Comparison of ENCODE assay signal across 22 cellular contexts in the genomic region with DNA sequence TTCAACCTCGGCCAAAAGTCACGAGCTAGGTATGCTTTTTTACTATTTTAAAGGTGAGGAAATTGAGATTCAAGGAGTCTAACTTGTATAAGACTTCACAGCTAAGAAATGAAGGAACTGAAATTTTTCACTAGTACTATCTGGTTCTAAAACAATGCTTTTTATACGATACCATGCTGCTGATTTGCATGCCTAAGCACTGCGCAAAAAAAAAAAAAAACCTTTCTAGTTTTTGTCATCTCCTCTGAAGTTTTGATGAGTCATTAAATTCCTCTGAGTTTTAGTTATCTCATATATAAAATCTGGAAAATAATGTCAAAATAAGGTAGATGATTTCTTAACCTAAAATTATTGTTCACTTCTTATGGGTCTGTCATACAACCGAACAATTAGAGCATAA.
"Had no signal": no experiment of that assay in that cellular context is flagged by ENCODE, and none has a peak within 500 bp of the region (broad histone marks: within the 10 kb centered on the region; RNA-seq: fewer than 3 reads in every experiment).

No MANE protein-coding gene starts in this region.

- H3K4me3 ChIP-seq: coronary artery, esophagus muscularis mucosa, heart right ventricle, lung, smooth muscle cell, suprapubic skin had no signal

- H3K9ac ChIP-seq: parathyroid adenoma had no signal

- H3K27ac ChIP-seq: coronary artery, esophagus muscularis mucosa, heart right ventricle, neutrophil, parathyroid adenoma, suprapubic skin had no signal

- H3K4me1 ChIP-seq: esophagus muscularis mucosa, heart right ventricle, parathyroid adenoma, suprapubic skin had no signal

- H2AFZ ChIP-seq: parathyroid adenoma had no signal

- H3K27me3 ChIP-seq: esophagus muscularis mucosa, heart right ventricle, neutrophil, suprapubic skin had no signal

- H3K36me3 ChIP-seq: esophagus muscularis mucosa, heart right ventricle, neutrophil, suprapubic skin had no signal

- H3K9me3 ChIP-seq: neutrophil had no signal

- H3K4me2 ChIP-seq: smooth muscle cell had no signal

- H3K79me2 ChIP-seq: parathyroid adenoma had no signal

- DNase-seq: dermis blood vessel endothelial cell; effector memory CD4-positive, alpha-beta T cell; foreskin melanocyte; glutamatergic neuron; heart right ventricle; hippocampal formation; islet precursor cell; natural killer cell; stimulated activated CD4-positive, alpha-beta T cell treated with anti-CD3 and anti-CD28 coated beads, Interleukin-12 subunit alpha, Interleukin-12 subunit beta, amount 100 ng/mL, for 4 hours; stimulated activated CD4-positive, alpha-beta T cell treated with anti-CD3 and anti-CD28 coated beads, Interleukin-1b, Interleukin-23, amount 100 ng/mL, for 48 hours; stimulated activated CD4-positive, alpha-beta T cell treated with anti-CD3 and anti-CD28 coated beads, Interleukin-4, amount 100 ng/mL, for 1 hour; stimulated activated CD8-positive, alpha-beta memory T cell treated with anti-CD3 and anti-CD28 coated beads, Interleukin-4, amount 100 ng/mL, for 48 hours; stimulated activated naive CD4-positive, alpha-beta T cell; stimulated activated naive CD8-positive, alpha-beta T cell treated with anti-CD3 and anti-CD28 coated beads, Interleukin-15, amount 100 ng/mL, for 72 hours had no signal

- ATAC-seq: heart right ventricle; natural killer cell; sciatic nerve; stimulated activated naive CD8-positive, alpha-beta T cell treated with anti-CD3 and anti-CD28 coated beads, Interleukin-15, amount 100 ng/mL, for 72 hours had no signal
